22 cellular contexts compared by ENCODE assay signal in genomic region chr3:138046955-138047354, GRCh38. TPM values are rescaled to one million over a fixed set of nuclear protein-coding genes. Genes with fewer than 3 reads are reported as not detected.
A peak's percentile ranks its signal among the peaks of the same experiment; 100 is the strongest.
DNase-seq lines count a peak whose midpoint lies in the region; ATAC-seq, FAIRE-seq and TF ChIP-seq lines count a peak whose summit lies in the region.
"Had no signal": no experiment of that assay in that cellular context is flagged by ENCODE, and none has a peak within 500 bp of the region (broad histone marks: within the 10 kb centered on the region; RNA-seq: fewer than 3 reads in every experiment).

No MANE protein-coding gene starts in this region.

- no peaks in the 10 kb centered on the region for H3K4me1 ChIP-seq in effector memory CD4-positive, alpha-beta T cell (ENCODE audit: control insufficient read depth, insufficient read depth, low read length, poor library complexity, severe bottlenecking)
- H3K4me1 ChIP-seq: uterus had no signal

- DNase-seq in ELR (ENCODE audit: low read depth): peak; percentile 6
- peak; percentile 93 for DNase-seq in bronchial epithelial cell (ENCODE audit: low read depth)
- no peak for DNase-seq in effector memory CD4-positive, alpha-beta T cell
- DNase-seq in retina: no peak
- DNase-seq in Kasumi-1 (lab: John Stamatoyannopoulos, UW): no peak
- no peak for DNase-seq in stimulated activated CD8-positive, alpha-beta memory T cell treated with anti-CD3 and anti-CD28 coated beads, Interleukin-4, amount 100 ng/mL, for 48 hours
- DNase-seq: cerebellar nuclear complex; COR-L47; glutamatergic neuron; midbrain; NCI-H1417 treated with DMSO at 0.1 percent for 48 hours; OCI-M1; stimulated activated naive CD4-positive, alpha-beta T cell; uterus had no signal

- no peak for FAIRE-seq in bronchial epithelial cell (lab: Jason Lieb, UNC)
- FAIRE-seq: endothelial cell of umbilical vein, G401.6, keratinocyte had no signal

- H3K4me3 ChIP-seq in bronchial epithelial cell (ENCODE audit: low read depth, low read length): no peak overlapping the region
- no peak overlapping the region for H3K4me3 ChIP-seq in effector memory CD4-positive, alpha-beta T cell (ENCODE audit: insufficient read depth, low read depth, low read length, poor library complexity, severe bottlenecking)
- H3K4me3 ChIP-seq: SK-N-MC, uterus had no signal

- ATAC-seq in GM21390 (IDR thresholded peaks at IDR 0.05; ENCODE audit: unreplicated experiment): peak; percentile 53
- peak; percentile 80 for ATAC-seq in HG03045 (IDR thresholded peaks at IDR 0.05; ENCODE audit: unreplicated experiment)

- no peak overlapping the region for H3K27ac ChIP-seq in effector memory CD4-positive, alpha-beta T cell (ENCODE audit: insufficient read depth, low read length, poor library complexity, severe bottlenecking)
- H3K27ac ChIP-seq: KMS-11, SK-N-MC, uterus had no signal

- H3K27me3 ChIP-seq in bronchial epithelial cell (ENCODE audit: control insufficient read depth, insufficient read depth, low read length): no peaks in the 10 kb centered on the region
- no peaks in the 10 kb centered on the region for H3K27me3 ChIP-seq in effector memory CD4-positive, alpha-beta T cell (replicated peaks; ENCODE audit: control insufficient read depth, insufficient read depth, low read length, poor library complexity, severe bottlenecking)
- H3K27me3 ChIP-seq: uterus had no signal

- no peaks in the 10 kb centered on the region for H3K9me3 ChIP-seq in effector memory CD4-positive, alpha-beta T cell (ENCODE audit: control insufficient read depth, low read length)
- H3K9me3 ChIP-seq: uterus had no signal

- TF ChIP-seq CTCF in bronchial epithelial cell (IDR thresholded peaks at IDR 0.05; ENCODE audit: insufficient read depth, low read length, severe bottlenecking): no peak

- no peaks in the 10 kb centered on the region for H3K36me3 ChIP-seq in bronchial epithelial cell (ENCODE audit: control insufficient read depth, insufficient read depth, low read length)
- H3K36me3 ChIP-seq in effector memory CD4-positive, alpha-beta T cell (ENCODE audit: control insufficient read depth, insufficient read depth, low read length): no peaks in the 10 kb centered on the region
- H3K36me3 ChIP-seq: uterus had no signal

RNA-seq across cellular contexts. Expression of gene CLDN18, which starts 37.0 kb away (rescaled TPM):
- total RNA-seq in bronchial epithelial cell: not detected in 2 replicates
- total RNA-seq: endothelial cell of umbilical vein, NCI-H460, uterus had no signal

Comparison
In these comparisons a context has a peak if more than half of its experiments do, and no peak if none do; other contexts are left out.
1. DNase-seq: peak in ELR (single experiment) and bronchial epithelial cell (single experiment); none in effector memory CD4-positive, alpha-beta T cell (0 of 3), retina (single experiment), Kasumi-1 (0 of 2) and stimulated activated CD8-positive, alpha-beta memory T cell treated with anti-CD3 and anti-CD28 coated beads, Interleukin-4, amount 100 ng/mL, for 48 hours (single experiment).